In the genomic region with DNA sequence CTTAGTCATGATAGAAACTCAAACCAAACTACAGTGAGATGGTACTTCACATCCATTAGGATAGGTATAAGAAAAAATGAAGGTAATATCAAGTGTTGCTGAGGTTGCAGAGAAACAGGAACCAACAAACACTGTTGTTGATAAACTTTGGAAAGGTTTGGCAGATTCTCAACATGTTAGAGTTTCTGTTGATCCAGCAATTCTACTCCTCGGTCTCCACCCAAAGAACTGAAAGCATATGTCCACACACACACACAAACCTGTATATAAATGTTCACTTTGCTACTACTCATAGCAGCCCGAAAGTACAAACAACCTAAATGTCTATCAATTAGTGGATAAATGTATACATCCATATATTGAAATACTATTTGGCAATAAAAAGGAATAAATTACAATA, we compare ENCODE assay signal across 25 cellular contexts.
"Had no signal": no experiment of that assay in that cellular context is flagged by ENCODE, and none has a peak within 500 bp of the region (broad histone marks: within the 10 kb centered on the region; RNA-seq: fewer than 3 reads in every experiment).

No MANE protein-coding gene starts in this region.

- H3K4me3 ChIP-seq: left ventricle myocardium inferior, lung, pancreas, prostate gland, sigmoid colon, spleen, tibial nerve, upper lobe of left lung, vagina had no signal

- H3K9me3 Mint-ChIP-seq: immature natural killer cell had no signal

- H3K27me3 Mint-ChIP-seq: naive thymus-derived CD4-positive, alpha-beta T cell; natural killer cell treated with Interleukin-12 subunit alpha and Interleukin-12 subunit beta and Interleukin-15 and Interleukin-18, amount 100 ng/mL, for 72 hours; stimulated activated naive CD8-positive, alpha-beta T cell treated with anti-CD3 and anti-CD28 coated beads, Interleukin-15, Interleukin-2, amounts not matched to agents 100 ng/mL and 50 ng/mL, for 24 hours had no signal

- ATAC-seq: naive thymus-derived CD4-positive, alpha-beta T cell; natural killer cell treated with Interleukin-12 subunit alpha and Interleukin-12 subunit beta and Interleukin-15 and Interleukin-18, amount 100 ng/mL, for 72 hours; pancreas; right cardiac atrium; stimulated activated effector memory CD8-positive, alpha-beta T cell treated with anti-CD3 and anti-CD28 coated beads, Interleukin-12 subunit alpha, Interleukin-12 subunit beta, amount 100 ng/mL, for 72 hours had no signal

- H3K36me3 Mint-ChIP-seq: immature natural killer cell; mesothelial cell of epicardium; stimulated activated effector memory CD8-positive, alpha-beta T cell treated with anti-CD3 and anti-CD28 coated beads, Interleukin-12 subunit alpha, Interleukin-12 subunit beta, amount 100 ng/mL, for 72 hours had no signal

- H3K27me3 ChIP-seq: pancreas, sigmoid colon, spleen, tibial nerve, upper lobe of left lung, vagina had no signal

- H3K27ac Mint-ChIP-seq: immature natural killer cell; mesothelial cell of epicardium; naive thymus-derived CD4-positive, alpha-beta T cell; natural killer cell treated with Interleukin-12 subunit alpha and Interleukin-12 subunit beta and Interleukin-15 and Interleukin-18, amount 100 ng/mL, for 72 hours; stimulated activated effector memory CD8-positive, alpha-beta T cell treated with anti-CD3 and anti-CD28 coated beads, Interleukin-12 subunit alpha, Interleukin-12 subunit beta, amount 100 ng/mL, for 72 hours; stimulated activated naive CD8-positive, alpha-beta T cell treated with anti-CD3 and anti-CD28 coated beads, Interleukin-15, Interleukin-2, amounts not matched to agents 100 ng/mL and 50 ng/mL, for 24 hours had no signal

- H3K4me1 ChIP-seq: left ventricle myocardium inferior, prostate gland, sigmoid colon, tibial nerve, vagina had no signal

- H3K36me3 ChIP-seq: left ventricle myocardium inferior, pancreas, prostate gland, sigmoid colon, spleen, tibial nerve, upper lobe of left lung, vagina had no signal

- H3K27ac ChIP-seq: left ventricle myocardium inferior, pancreas, prostate gland, sigmoid colon, spleen, tibial nerve, upper lobe of left lung, vagina had no signal

- DNase-seq: hypothalamus; immature natural killer cell; kidney; left ventricle myocardium inferior; mesendoderm; naive thymus-derived CD4-positive, alpha-beta T cell; nucleus accumbens; pancreas; posterior cingulate gyrus; retina; right cardiac atrium; sigmoid colon; small intestine; spleen; stimulated activated CD4-positive, alpha-beta T cell treated with anti-CD3 and anti-CD28 coated beads, Interleukin-4, amount 100 ng/mL, for 24 hours; stimulated activated naive CD4-positive, alpha-beta T cell; upper lobe of left lung had no signal

- H3K4me3 Mint-ChIP-seq: immature natural killer cell; mesothelial cell of epicardium; naive thymus-derived CD4-positive, alpha-beta T cell; natural killer cell treated with Interleukin-12 subunit alpha and Interleukin-12 subunit beta and Interleukin-15 and Interleukin-18, amount 100 ng/mL, for 72 hours; stimulated activated effector memory CD8-positive, alpha-beta T cell treated with anti-CD3 and anti-CD28 coated beads, Interleukin-12 subunit alpha, Interleukin-12 subunit beta, amount 100 ng/mL, for 72 hours; stimulated activated naive CD8-positive, alpha-beta T cell treated with anti-CD3 and anti-CD28 coated beads, Interleukin-15, Interleukin-2, amounts not matched to agents 100 ng/mL and 50 ng/mL, for 24 hours had no signal

- H3K9me3 ChIP-seq: pancreas, prostate gland, sigmoid colon, tibial nerve, upper lobe of left lung, vagina had no signal
